ENCODE assay signal across 8 cellular contexts in genomic region chr16:81885976-81886586, GRCh38.
DNase-seq lines count a peak whose midpoint lies in the region; FAIRE-seq and TF ChIP-seq lines count a peak whose summit lies in the region.

No MANE protein-coding gene starts in this region.

- no peak for FAIRE-seq in kidney (lab: Jason Lieb, UNC)

- 43 to 48% methylated on average over 9 of the region's 9 CpGs for WGBS in lower leg skin, 2 donors

- no peak overlapping the region for H3K27ac ChIP-seq in kidney (ENCODE audit: low read depth in 2 of 2, low read length in 2 of 2)

- peaks cover 3% of the 10 kb centered on the region; the same call in 1 of the 2 replicates for H3K36me3 ChIP-seq in Loucy (ENCODE audit: insufficient read depth, low read length)
- peaks cover 3 to 4% of the 10 kb centered on the region in 2 donors for H3K36me3 ChIP-seq in kidney (ENCODE audit: control insufficient read depth in 1 of 2, insufficient read depth in 2 of 2, low read length in 2 of 2)

- H3K4me3 ChIP-seq in GM12864 (ENCODE audit: low read depth, low read length) = no peak overlapping the region
- H3K4me3 ChIP-seq in Loucy (ENCODE audit: low read length, poor library complexity, severe bottlenecking) = no peak overlapping the region
- no peak overlapping the region for H3K4me3 ChIP-seq in kidney (ENCODE audit: low read length in 2 of 2)
- no peak overlapping the region for H3K4me3 ChIP-seq in lower leg skin (ENCODE audit: low read depth, poor library complexity, severe bottlenecking)

- no peak overlapping the region for H3K9ac ChIP-seq in Loucy (ENCODE audit: low read depth, low read length, poor library complexity, severe bottlenecking)
- H3K9ac ChIP-seq in kidney (ENCODE audit: low read length in 2 of 2) = no peak overlapping the region

- H3K4me1 ChIP-seq in Loucy (ENCODE audit: insufficient read depth, low read length, poor library complexity, severe bottlenecking) (no peaks in the 10 kb centered on the region), kidney (ENCODE audit: control insufficient read depth in 1 of 2, insufficient read depth in 1 of 2, low read depth in 1 of 2, low read length in 2 of 2) (peaks cover 0 to 6% of the 10 kb centered on the region in 2 donors)

- no peak overlapping the region for H3K4me2 ChIP-seq in Loucy (ENCODE audit: low read depth, low read length, poor library complexity, severe bottlenecking)

- H2AFZ ChIP-seq in Loucy (ENCODE audit: low read length) = no peak overlapping the region

- H3K9me3 ChIP-seq in Loucy (ENCODE audit: insufficient read depth, low read depth, low read length) = no peaks in the 10 kb centered on the region
- H3K9me3 ChIP-seq in kidney (ENCODE audit: control insufficient read depth in 1 of 2, low read length in 2 of 2) = no peaks in the 10 kb centered on the region

- no peaks in the 10 kb centered on the region for H3K27me3 ChIP-seq in Loucy (ENCODE audit: insufficient read depth, low read length, poor library complexity, severe bottlenecking)

- peak; percentile 74 for TF ChIP-seq CTCF in GM12864 (IDR thresholded peaks at IDR 0.05; ENCODE audit: low read depth, low read length, missing control alignments)
- peak; percentile 87 for TF ChIP-seq CTCF in Loucy (conservative IDR thresholded peaks at IDR 0.05; ENCODE audit: low read length)
- peak; percentile 53 for TF ChIP-seq CTCF in kidney (IDR thresholded peaks at IDR 0.05; ENCODE audit: borderline replicate concordance, extremely low read depth, insufficient read depth)
- TF ChIP-seq CTCF in lower leg skin (IDR thresholded peaks at IDR 0.05) = no peak

- no peaks in the 10 kb centered on the region for H3F3A ChIP-seq in Loucy (ENCODE audit: low read depth)

- no peaks in the 10 kb centered on the region for H4K20me1 ChIP-seq in Loucy (ENCODE audit: insufficient read depth, low read length, poor library complexity, severe bottlenecking)

- TF ChIP-seq POLR2A in lower leg skin (IDR thresholded peaks at IDR 0.05) = no peak

- no peaks in the 10 kb centered on the region for H3K79me2 ChIP-seq in Loucy (ENCODE audit: insufficient read depth, low read length)

- H3K9me2 ChIP-seq in Loucy (replicated peaks; ENCODE audit: low read depth, low read length) = no peaks in the 10 kb centered on the region

- peak; percentile 75 for DNase-seq in AG20443 (ENCODE audit: low spot score)
- no peak for DNase-seq in GM12864 (ENCODE audit: low read depth)
- DNase-seq in activated T-cell treated with anti-CD3 and anti-CD28 coated beads, Interleukin-2, amount 50 U/mL, for 48 hours = peak; percentile 31 to 44
- no peak for DNase-seq in kidney
- no peak for DNase-seq in KG1 (lab: John Stamatoyannopoulos, UW)
- no peak for DNase-seq in lower leg skin (ENCODE audit: low spot score in 2 of 2)
- DNase-seq in superior temporal gyrus (ENCODE audit: extremely low spot score) = no peak

- intact Hi-C loops in kidney (cut with DNase I) = no loop called here
- intact Hi-C loops in lower leg skin (cut with DNase I; ENCODE audit: low total_unique reads) = no loop called here

Comparison
In these comparisons a context has a peak if more than half of its experiments do, and no peak if none do; other contexts are left out.
1. DNase-seq: peak in AG20443 (single experiment) and activated T-cell treated with anti-CD3 and anti-CD28 coated beads, Interleukin-2, amount 50 U/mL, for 48 hours (2 of 2); none in GM12864 (single experiment), kidney (single experiment), KG1 (single experiment), lower leg skin (0 of 2) and superior temporal gyrus (single experiment).
2. CTCF ChIP-seq: peak in GM12864 (single experiment), Loucy (single experiment) and kidney (single experiment); none in lower leg skin (0 of 3).